Comparison of ENCODE assay signal across 8 cellular contexts in genomic region chr19:49453757-49454248, GRCh38. TPM values are rescaled to one million over a fixed set of nuclear protein-coding genes. Genes with fewer than 3 reads are reported as not detected.
DNase-seq lines count a peak whose midpoint lies in the region; ATAC-seq and TF ChIP-seq lines count a peak whose summit lies in the region.

No MANE protein-coding gene starts in this region.

- H3K36me3 ChIP-seq in body of pancreas (replicated peaks in 1 of 2; ENCODE audit: insufficient read depth in 1 of 2, low read depth in 2 of 2), result no peaks in the 10 kb centered on the region
- H3K36me3 ChIP-seq in mesendoderm (ENCODE audit: control insufficient read depth, insufficient read depth, low read length), result peaks cover 2% of the 10 kb centered on the region

- H3K56ac ChIP-seq in mesendoderm (ENCODE audit: low read length), result peak overlapping the region; percentile 98

- no peak overlapping the region for H2BK15ac ChIP-seq in mesendoderm (replicated peaks; ENCODE audit: low read depth)

- peak overlapping the region; percentile 74 for H2BK5ac ChIP-seq in mesendoderm (ENCODE audit: low read length)

- peaks cover 9% of the 10 kb centered on the region for H3K79me1 ChIP-seq in mesendoderm (ENCODE audit: low read length)

- H2AK5ac ChIP-seq in mesendoderm (ENCODE audit: low read length), result peak overlapping the region; percentile 98

- H3K9ac ChIP-seq in mesendoderm (ENCODE audit: low read length), result peak overlapping the region; percentile 98

- H3K27ac ChIP-seq in body of pancreas (peak overlapping the region; percentile 88 to 97 (median 94)), mesendoderm (ENCODE audit: low read depth, low read length) (peak overlapping the region; percentile 85)

- H3K79me2 ChIP-seq in mesendoderm (ENCODE audit: control insufficient read depth, insufficient read depth, low read length), result peaks cover 6% of the 10 kb centered on the region

- H3K4me3 ChIP-seq in body of pancreas (peak overlapping the region; percentile 31 to 40), mesendoderm (ENCODE audit: low read length) (peak overlapping the region; percentile 85)

- DNase-seq in stimulated activated CD4-positive, alpha-beta T cell treated with anti-CD3 and anti-CD28 coated beads, Interleukin-15, amount 100 ng/mL, for 24 hours, result peak; percentile 23
- no peak for DNase-seq in stimulated activated CD4-positive, alpha-beta T cell treated with anti-CD3 and anti-CD28 coated beads, Interleukin-4, amount 100 ng/mL, for 1 hour
- no peak for DNase-seq in body of pancreas
- DNase-seq in mesendoderm, result no peak
- no peak for DNase-seq in effector CD4-positive, alpha-beta T cell
- DNase-seq in sciatic nerve (ENCODE audit: low spot score), result no peak
- DNase-seq in NCI-H345 treated with DMSO at 0.1 percent for 48 hours (lab: John Stamatoyannopoulos, UW; ENCODE audit: unreplicated experiment), result no peak

- no peak overlapping the region for H2BK120ac ChIP-seq in mesendoderm (ENCODE audit: low read depth, low read length)

- H3K27me3 ChIP-seq in body of pancreas, result no peaks in the 10 kb centered on the region
- H3K27me3 ChIP-seq in mesendoderm (ENCODE audit: insufficient read depth, low read length, poor library complexity), result no peaks in the 10 kb centered on the region

- peak overlapping the region; percentile 96 for H3K4me2 ChIP-seq in mesendoderm (ENCODE audit: low read length)

- peak overlapping the region; percentile 89 for H4K5ac ChIP-seq in mesendoderm (ENCODE audit: low read length)

- H3K4ac ChIP-seq in mesendoderm (ENCODE audit: low read depth, low read length), result peak overlapping the region; percentile 97

- peak in 1 of 7 experiments; percentile 7 for TF ChIP-seq CTCF in body of pancreas (IDR thresholded peaks at IDR 0.05)

- peak overlapping the region; percentile 95 for H3K18ac ChIP-seq in mesendoderm (ENCODE audit: low read length)

- H4K8ac ChIP-seq in mesendoderm (ENCODE audit: low read depth, low read length), result peak overlapping the region; percentile 95

- no peaks in the 10 kb centered on the region for H3K9me3 ChIP-seq in body of pancreas

- 36 to 46% methylated on average over 10 to 11 of the region's 11 CpGs for WGBS in body of pancreas, 2 donors
- no CpG with 5 or more reads among the region's 11 CpGs for WGBS in mesendoderm (ENCODE audit: extremely low coverage, insufficient coverage, low lambda C conversion rate)

- intact Hi-C loops in body of pancreas (cut with DNase I) (no loop called here), sciatic nerve (cut with DNase I) (loop anchor here (5.0 kb wide), 2 partner anchors 213 to 1912 kb away; partner anchors contain the start of genes BCL2L12 and IRF3)

- no peak overlapping the region for H3K23ac ChIP-seq in mesendoderm (ENCODE audit: low read length)

- TF ChIP-seq POLR2A in body of pancreas (IDR thresholded peaks at IDR 0.05), result no peak

- no peak for ATAC-seq in body of pancreas
- ATAC-seq in sciatic nerve, result no peak
- no peak for ATAC-seq in HG03342 (IDR thresholded peaks at IDR 0.05; ENCODE audit: unreplicated experiment)

- H3K4me1 ChIP-seq in body of pancreas, result peaks cover 29% of the 10 kb centered on the region
- H3K4me1 ChIP-seq in mesendoderm (ENCODE audit: control insufficient read depth, low read depth, low read length), result no peaks in the 10 kb centered on the region

RNA-seq across cellular contexts. Expression of gene ALDH16A1, which starts 0.8 kb away (rescaled TPM):
- total RNA-seq in body of pancreas (10 to 100 TPM; 25.9 to 38.9 TPM), sciatic nerve (23.0 TPM)
- polyA plus RNA-seq in mesendoderm (2013, experiment 1 of 2), result 17.6 TPM
- 16.0 TPM for polyA plus RNA-seq in mesendoderm (2013, experiment 2 of 2)

RNA-seq across cellular contexts. Expression of gene PIH1D1, which starts 2.2 kb away (rescaled TPM):
- total RNA-seq in body of pancreas (10 to 100 TPM; 57.0 to 63.3 TPM), sciatic nerve (73.2 TPM)
- 102 TPM for polyA plus RNA-seq in mesendoderm (2013, experiment 1 of 2)
- 102 TPM for polyA plus RNA-seq in mesendoderm (2013, experiment 2 of 2)

RNA-seq across cellular contexts. Expression of gene SLC17A7, which starts 12.5 kb away (rescaled TPM):
- total RNA-seq in body of pancreas, result under 1 TPM in 1 of 2 donors, not detected in 1; 0.26 TPM
- 0.48 TPM for polyA plus RNA-seq in mesendoderm (2013, experiment 1 of 2)
- polyA plus RNA-seq in mesendoderm (2013, experiment 2 of 2), result 0.43 TPM
- total RNA-seq in sciatic nerve, result 3.8 TPM

RNA-seq across cellular contexts. Expression of gene FLT3LG, which starts 20.2 kb away (rescaled TPM):
- under 1 TPM; 0.52 to 0.66 TPM for total RNA-seq in body of pancreas
- polyA plus RNA-seq in mesendoderm (2013, experiment 1 of 2), result 0.53 TPM
- 0.71 TPM for polyA plus RNA-seq in mesendoderm (2013, experiment 2 of 2)
- 19.6 TPM for total RNA-seq in sciatic nerve

RNA-seq across cellular contexts. Expression of gene GFY, which starts 28.6 kb away (rescaled TPM):
- total RNA-seq in body of pancreas (not detected), sciatic nerve (not detected)
- 0.29 TPM for polyA plus RNA-seq in mesendoderm (2013, experiment 1 of 2)
- 0.39 TPM for polyA plus RNA-seq in mesendoderm (2013, experiment 2 of 2)
